8 cellular contexts compared by ENCODE assay signal in the genomic region with DNA sequence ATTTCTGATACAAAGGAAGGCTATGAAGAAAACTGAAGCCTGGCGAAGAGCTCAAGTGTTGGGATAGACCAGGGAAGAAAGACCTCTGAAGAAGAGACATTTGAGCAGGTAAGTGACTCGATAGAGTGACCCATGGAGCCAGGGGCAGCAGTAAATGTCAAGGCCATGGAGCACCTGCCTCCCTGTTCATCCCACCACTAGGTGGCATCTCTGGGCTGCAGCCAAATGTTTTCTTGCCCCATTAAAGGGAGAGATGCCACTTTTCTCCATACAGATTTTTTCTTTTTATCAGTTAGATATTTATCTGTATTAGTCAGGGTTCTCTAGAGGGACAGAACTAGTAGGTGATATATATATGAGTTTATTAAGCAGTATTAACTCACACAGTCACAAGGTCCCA. TPM values are rescaled to one million over a fixed set of nuclear protein-coding genes. Genes with fewer than 3 reads are reported as not detected.
DNase-seq lines count a peak whose midpoint lies in the region; ATAC-seq and TF ChIP-seq lines count a peak whose summit lies in the region.

No MANE protein-coding gene starts in this region.

- peaks cover 0 to 4% (median 0%) of the 10 kb centered on the region in 4 donors for H3K4me1 ChIP-seq in liver (ENCODE audit: control insufficient read depth in 4 of 4, insufficient read depth in 4 of 4, low read length in 3 of 4)

- WGBS in liver = 31% methylated on average over 2 of the region's 2 CpGs

- no peaks in the 10 kb centered on the region for H3K36me3 ChIP-seq in brain microvascular endothelial cell (replicated peaks)
- no peaks in the 10 kb centered on the region for H3K36me3 ChIP-seq in liver (ENCODE audit: control insufficient read depth in 4 of 4, insufficient read depth in 3 of 4, low read depth in 1 of 4, low read length in 3 of 4)

- H3K9me3 ChIP-seq in liver (ENCODE audit: control insufficient read depth in 4 of 4, low read length in 3 of 4) = no peaks in the 10 kb centered on the region

- in situ Hi-C loops in brain microvascular endothelial cell (cut with HindIII; ENCODE audit: low pct_ligation_motif_present, low sequenced_read_pairs) = no loop called here

- H3K27ac ChIP-seq in brain microvascular endothelial cell = no peak overlapping the region
- no peak overlapping the region for H3K27ac ChIP-seq in liver (ENCODE audit: low read depth in 1 of 2, low read length in 2 of 2)

- H3K27me3 ChIP-seq in brain microvascular endothelial cell (replicated peaks) (no peaks in the 10 kb centered on the region), liver (ENCODE audit: control insufficient read depth in 4 of 4, insufficient read depth in 4 of 4, low read length in 3 of 4) (no peaks in the 10 kb centered on the region)

- no peak overlapping the region for H3K9ac ChIP-seq in liver (ENCODE audit: low read depth in 1 of 2, low read length in 2 of 2)

- peak; percentile 10 for DNase-seq in NK-92 treated with Interleukin-12 subunit alpha and Interleukin-12 subunit beta, amount 100 ng/mL, for 24 hours (lab: John Stamatoyannopoulos, UW)
- DNase-seq in NK-92 (lab: John Stamatoyannopoulos, UW; ENCODE audit: unreplicated experiment) (no peak), NCI-H146 treated with DMSO at 0.1 percent for 48 hours (lab: John Stamatoyannopoulos, UW; ENCODE audit: unreplicated experiment) (peak; percentile 38), T1000 (lab: John Stamatoyannopoulos, UW) (peak; percentile 6), brain microvascular endothelial cell (no peak), dedifferentiated amniotic fluid mesenchymal stem cell (ENCODE audit: extremely low spot score) (no peak)
- peak; percentile 50 for DNase-seq in stimulated activated naive CD8-positive, alpha-beta T cell treated with anti-CD3 and anti-CD28 coated beads, Interleukin-15, Interleukin-2, amounts not matched to agents 100 U/mL and 50 U/mL, for 24 hours

- peak; percentile 31 for ATAC-seq in stimulated activated naive CD8-positive, alpha-beta T cell treated with anti-CD3 and anti-CD28 coated beads, Interleukin-15, Interleukin-2, amounts not matched to agents 100 U/mL and 50 U/mL, for 24 hours

- TF ChIP-seq RAD21 in liver (IDR thresholded peaks at IDR 0.05) = peak; percentile 68 to 79

- H3K4me3 ChIP-seq in brain microvascular endothelial cell (ENCODE audit: low read depth, low read length) = no peak overlapping the region
- no peak overlapping the region for H3K4me3 ChIP-seq in liver (ENCODE audit: low read depth in 1 of 3, low read length in 3 of 3)

- peak; percentile 73 for TF ChIP-seq CTCF in brain microvascular endothelial cell (IDR thresholded peaks at IDR 0.05; ENCODE audit: low read depth, low read length, missing control alignments)
- peak; percentile 57 for TF ChIP-seq CTCF in liver (IDR thresholded peaks at IDR 0.05; ENCODE audit: low read depth, low read length, missing input control)

TF ChIP-seq in liver, 16 proteins besides CTCF, POLR2A, EP300 and RAD21:
- TF ChIP-seq, protein P1, sequence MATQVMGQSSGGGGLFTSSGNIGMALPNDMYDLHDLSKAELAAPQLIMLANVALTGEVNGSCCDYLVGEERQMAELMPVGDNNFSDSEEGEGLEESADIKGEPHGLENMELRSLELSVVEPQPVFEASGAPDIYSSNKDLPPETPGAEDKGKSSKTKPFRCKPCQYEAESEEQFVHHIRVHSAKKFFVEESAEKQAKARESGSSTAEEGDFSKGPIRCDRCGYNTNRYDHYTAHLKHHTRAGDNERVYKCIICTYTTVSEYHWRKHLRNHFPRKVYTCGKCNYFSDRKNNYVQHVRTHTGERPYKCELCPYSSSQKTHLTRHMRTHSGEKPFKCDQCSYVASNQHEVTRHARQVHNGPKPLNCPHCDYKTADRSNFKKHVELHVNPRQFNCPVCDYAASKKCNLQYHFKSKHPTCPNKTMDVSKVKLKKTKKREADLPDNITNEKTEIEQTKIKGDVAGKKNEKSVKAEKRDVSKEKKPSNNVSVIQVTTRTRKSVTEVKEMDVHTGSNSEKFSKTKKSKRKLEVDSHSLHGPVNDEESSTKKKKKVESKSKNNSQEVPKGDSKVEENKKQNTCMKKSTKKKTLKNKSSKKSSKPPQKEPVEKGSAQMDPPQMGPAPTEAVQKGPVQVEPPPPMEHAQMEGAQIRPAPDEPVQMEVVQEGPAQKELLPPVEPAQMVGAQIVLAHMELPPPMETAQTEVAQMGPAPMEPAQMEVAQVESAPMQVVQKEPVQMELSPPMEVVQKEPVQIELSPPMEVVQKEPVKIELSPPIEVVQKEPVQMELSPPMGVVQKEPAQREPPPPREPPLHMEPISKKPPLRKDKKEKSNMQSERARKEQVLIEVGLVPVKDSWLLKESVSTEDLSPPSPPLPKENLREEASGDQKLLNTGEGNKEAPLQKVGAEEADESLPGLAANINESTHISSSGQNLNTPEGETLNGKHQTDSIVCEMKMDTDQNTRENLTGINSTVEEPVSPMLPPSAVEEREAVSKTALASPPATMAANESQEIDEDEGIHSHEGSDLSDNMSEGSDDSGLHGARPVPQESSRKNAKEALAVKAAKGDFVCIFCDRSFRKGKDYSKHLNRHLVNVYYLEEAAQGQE (IDR thresholded peaks at IDR 0.05) = no peak
- TF ChIP-seq HNF4G (IDR thresholded peaks at IDR 0.05) = peak; percentile 19
- no peak for TF ChIP-seq NR2F2 (IDR thresholded peaks at IDR 0.05)
- TF ChIP-seq TAF1 (conservative IDR thresholded peaks at IDR 0.05) = no peak
- TF ChIP-seq HNF4A (conservative IDR thresholded peaks at IDR 0.05) = peak in 1 of 2 donors; percentile 61

RNA-seq across cellular contexts. Expression of a gene that starts 4.9 kb away (rescaled TPM):
- 1 to 10 TPM; 3.0 to 5.4 TPM for total RNA-seq in liver
- under 1 TPM; 0.74 to 0.99 TPM for polyA plus RNA-seq in liver

Comparison
In these comparisons a context has a peak if more than half of its experiments do, and no peak if none do; other contexts are left out.
1. DNase-seq: peak in NK-92 treated with Interleukin-12 subunit alpha and Interleukin-12 subunit beta, amount 100 ng/mL, for 24 hours (single experiment), NCI-H146 treated with DMSO at 0.1 percent for 48 hours (single experiment), T1000 (single experiment) and stimulated activated naive CD8-positive, alpha-beta T cell treated with anti-CD3 and anti-CD28 coated beads, Interleukin-15, Interleukin-2, amounts not matched to agents 100 U/mL and 50 U/mL, for 24 hours (single experiment); none in NK-92 (single experiment), brain microvascular endothelial cell (single experiment) and dedifferentiated amniotic fluid mesenchymal stem cell (single experiment).